In the genomic region with DNA sequence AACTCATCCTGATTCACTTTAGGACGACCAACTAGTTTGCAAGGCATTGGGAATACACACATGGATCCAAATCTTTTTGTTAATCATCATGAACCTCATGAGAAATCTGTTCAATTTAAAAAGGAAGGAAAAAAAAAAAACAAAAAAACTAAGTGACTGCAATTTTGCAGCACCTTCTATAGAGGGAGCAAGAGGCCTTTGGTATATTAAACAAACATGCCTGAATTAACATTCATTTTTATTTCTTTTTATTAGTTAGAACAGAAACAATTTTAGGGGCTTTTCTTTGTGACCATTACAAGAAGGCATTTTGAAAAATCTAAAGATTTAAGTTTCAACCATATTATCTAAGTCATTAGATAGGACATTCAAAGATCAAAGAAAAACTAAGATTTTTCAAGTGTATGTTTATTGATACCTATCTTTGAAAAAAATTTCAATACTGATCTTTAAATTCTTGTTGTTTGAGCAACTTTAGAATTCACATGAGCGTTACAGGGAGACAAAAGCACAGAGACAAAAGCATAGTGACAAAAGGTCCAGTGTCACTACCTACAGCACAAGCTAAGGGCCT, we compare ENCODE assay signal across 2 cellular contexts.
TF ChIP-seq lines count a peak whose summit lies in the region.

No MANE protein-coding gene starts in this region.

TF ChIP-seq in HEK293, 187 proteins besides CTCF, POLR2A, EP300 and RAD21 (continued from another document):
- TF ChIP-seq, protein P1, sequence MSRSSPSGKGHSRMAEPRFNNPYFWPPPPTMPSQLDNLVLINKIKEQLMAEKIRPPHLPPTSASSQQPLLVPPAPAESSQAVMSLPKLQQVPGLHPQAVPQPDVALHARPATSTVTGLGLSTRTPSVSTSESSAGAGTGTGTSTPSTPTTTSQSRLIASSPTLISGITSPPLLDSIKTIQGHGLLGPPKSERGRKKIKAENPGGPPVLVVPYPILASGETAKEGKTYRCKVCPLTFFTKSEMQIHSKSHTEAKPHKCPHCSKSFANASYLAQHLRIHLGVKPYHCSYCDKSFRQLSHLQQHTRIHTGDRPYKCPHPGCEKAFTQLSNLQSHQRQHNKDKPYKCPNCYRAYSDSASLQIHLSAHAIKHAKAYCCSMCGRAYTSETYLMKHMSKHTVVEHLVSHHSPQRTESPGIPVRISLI (tag by site-specific recombination; IDR thresholded peaks at IDR 0.05): peak; percentile 48; the same call in 1 of the 2 replicates

TF ChIP-seq in WTC11, 78 proteins besides CTCF, POLR2A, EP300 and RAD21 (continued from another document):
- TF ChIP-seq, protein P2, sequence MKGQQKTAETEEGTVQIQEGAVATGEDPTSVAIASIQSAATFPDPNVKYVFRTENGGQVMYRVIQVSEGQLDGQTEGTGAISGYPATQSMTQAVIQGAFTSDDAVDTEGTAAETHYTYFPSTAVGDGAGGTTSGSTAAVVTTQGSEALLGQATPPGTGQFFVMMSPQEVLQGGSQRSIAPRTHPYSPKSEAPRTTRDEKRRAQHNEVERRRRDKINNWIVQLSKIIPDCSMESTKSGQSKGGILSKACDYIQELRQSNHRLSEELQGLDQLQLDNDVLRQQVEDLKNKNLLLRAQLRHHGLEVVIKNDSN (CRISPR knock-in tag; IDR thresholded peaks at IDR 0.05): no peak
- no peak for TF ChIP-seq ZNF219 (CRISPR knock-in tag; IDR thresholded peaks at IDR 0.05; ENCODE audit: borderline replicate concordance)
